1 cellular context compared by ENCODE assay signal in the genomic region with DNA sequence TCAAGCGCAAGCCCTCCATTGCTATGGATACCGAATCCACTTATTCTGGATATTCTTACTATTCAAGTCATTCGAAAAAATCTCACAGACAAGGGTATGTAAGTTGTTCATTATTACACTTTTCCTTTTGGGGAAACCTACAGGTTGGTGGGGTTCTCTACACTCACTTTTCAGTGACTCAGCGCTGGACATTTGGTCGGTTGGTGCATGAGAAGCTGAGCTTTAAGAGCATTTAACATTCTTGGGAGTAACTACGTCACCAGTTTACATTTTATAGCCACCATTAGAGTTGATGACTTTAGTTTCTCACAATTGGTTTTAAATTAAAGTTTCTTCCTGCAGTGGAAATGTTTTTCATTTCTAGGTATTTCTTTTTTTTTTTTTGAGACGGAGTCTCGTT.
TF ChIP-seq lines count a peak whose summit lies in the region.

No MANE protein-coding gene starts in this region.

TF ChIP-seq in H1, 55 proteins besides CTCF, POLR2A, EP300 and RAD21:
- TF ChIP-seq CBX5 (IDR thresholded peaks at IDR 0.05; ENCODE audit: low read depth, low read length) = no peak
- no peak for TF ChIP-seq ASH2L (IDR thresholded peaks at IDR 0.05; ENCODE audit: low read length)
- TF ChIP-seq BRCA1 (IDR thresholded peaks at IDR 0.05; ENCODE audit: low read depth, low read length) = no peak
- TF ChIP-seq, protein P1, sequence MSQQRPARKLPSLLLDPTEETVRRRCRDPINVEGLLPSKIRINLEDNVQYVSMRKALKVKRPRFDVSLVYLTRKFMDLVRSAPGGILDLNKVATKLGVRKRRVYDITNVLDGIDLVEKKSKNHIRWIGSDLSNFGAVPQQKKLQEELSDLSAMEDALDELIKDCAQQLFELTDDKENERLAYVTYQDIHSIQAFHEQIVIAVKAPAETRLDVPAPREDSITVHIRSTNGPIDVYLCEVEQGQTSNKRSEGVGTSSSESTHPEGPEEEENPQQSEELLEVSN (IDR thresholded peaks at IDR 0.05) = no peak
- TF ChIP-seq CHD1 (IDR thresholded peaks at IDR 0.05; ENCODE audit: low read depth, low read length) = no peak
